1 cellular context compared by ENCODE assay signal in the genomic region with DNA sequence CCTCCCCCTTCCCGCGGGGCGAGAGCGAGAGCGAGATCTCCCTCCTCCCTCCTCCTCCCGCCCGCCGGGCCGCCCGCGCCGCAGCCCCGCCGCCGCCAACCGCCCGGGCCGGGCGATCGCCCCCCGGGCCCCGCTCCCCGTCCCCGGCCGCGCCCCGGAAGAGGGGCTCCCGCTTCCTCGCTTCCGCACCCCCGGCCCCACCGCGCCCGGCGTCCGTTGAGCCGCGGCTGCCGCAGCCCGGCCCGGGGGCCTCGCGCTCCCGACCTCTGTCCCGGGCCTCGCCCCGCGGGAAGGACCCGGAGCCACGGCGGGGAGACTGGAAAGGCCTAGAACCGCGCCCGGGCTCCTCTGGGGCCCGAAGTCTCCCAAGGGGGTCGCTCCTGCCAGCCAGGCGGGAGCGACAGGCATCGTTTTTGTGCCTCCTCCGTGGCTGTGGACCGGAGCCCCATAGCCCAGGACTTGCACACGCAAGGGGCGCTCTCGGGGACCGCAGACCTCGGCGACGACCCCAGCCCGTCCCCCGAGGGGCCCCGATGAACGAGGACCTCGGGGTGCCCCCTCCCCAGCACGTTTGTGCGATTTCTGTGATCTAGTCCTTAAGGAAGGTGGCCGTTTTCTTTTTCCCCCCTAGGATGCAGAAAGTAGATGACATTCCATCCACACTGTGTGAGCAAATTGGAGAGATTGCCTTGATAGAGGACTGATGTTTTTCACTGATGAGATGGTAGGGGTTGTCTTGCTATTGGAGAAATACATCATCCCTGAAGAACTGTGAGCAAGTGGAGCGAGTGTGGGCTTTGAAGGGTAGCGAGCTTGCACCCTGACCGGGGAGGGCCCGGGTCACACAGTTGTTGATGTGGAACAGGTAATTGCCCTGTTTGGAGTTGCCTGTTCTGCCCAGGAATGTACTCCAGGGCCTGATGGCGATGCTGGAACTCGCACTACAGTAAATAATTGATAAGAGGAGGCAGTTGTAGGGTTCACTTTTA.
A peak's percentile ranks its signal among the peaks of the same experiment; 100 is the strongest.
TF ChIP-seq lines count a peak whose summit lies in the region.

No MANE protein-coding gene starts in this region.

TF ChIP-seq in HepG2, 621 proteins besides CTCF, POLR2A, EP300 and RAD21 (continued from another document and continues in another):
- TF ChIP-seq, protein P1, sequence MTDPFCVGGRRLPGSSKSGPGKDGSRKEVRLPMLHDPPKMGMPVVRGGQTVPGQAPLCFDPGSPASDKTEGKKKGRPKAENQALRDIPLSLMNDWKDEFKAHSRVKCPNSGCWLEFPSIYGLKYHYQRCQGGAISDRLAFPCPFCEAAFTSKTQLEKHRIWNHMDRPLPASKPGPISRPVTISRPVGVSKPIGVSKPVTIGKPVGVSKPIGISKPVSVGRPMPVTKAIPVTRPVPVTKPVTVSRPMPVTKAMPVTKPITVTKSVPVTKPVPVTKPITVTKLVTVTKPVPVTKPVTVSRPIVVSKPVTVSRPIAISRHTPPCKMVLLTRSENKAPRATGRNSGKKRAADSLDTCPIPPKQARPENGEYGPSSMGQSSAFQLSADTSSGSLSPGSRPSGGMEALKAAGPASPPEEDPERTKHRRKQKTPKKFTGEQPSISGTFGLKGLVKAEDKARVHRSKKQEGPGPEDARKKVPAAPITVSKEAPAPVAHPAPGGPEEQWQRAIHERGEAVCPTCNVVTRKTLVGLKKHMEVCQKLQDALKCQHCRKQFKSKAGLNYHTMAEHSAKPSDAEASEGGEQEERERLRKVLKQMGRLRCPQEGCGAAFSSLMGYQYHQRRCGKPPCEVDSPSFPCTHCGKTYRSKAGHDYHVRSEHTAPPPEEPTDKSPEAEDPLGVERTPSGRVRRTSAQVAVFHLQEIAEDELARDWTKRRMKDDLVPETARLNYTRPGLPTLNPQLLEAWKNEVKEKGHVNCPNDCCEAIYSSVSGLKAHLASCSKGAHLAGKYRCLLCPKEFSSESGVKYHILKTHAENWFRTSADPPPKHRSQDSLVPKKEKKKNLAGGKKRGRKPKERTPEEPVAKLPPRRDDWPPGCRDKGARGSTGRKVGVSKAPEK (CRISPR knock-in tag; IDR thresholded peaks at IDR 0.05; ENCODE audit: borderline replicate concordance): no peak
- TF ChIP-seq ZSCAN20 (CRISPR knock-in tag; IDR thresholded peaks at IDR 0.05; ENCODE audit: borderline replicate concordance) (no peak; the same call in 1 of the 2 replicates), ZNF687 (CRISPR knock-in tag; IDR thresholded peaks at IDR 0.05) (peak; percentile 56), DPF2 (CRISPR knock-in tag; IDR thresholded peaks at IDR 0.05; ENCODE audit: borderline replicate concordance, low read depth) (no peak), ZBTB7B (CRISPR knock-in tag; IDR thresholded peaks at IDR 0.05) (peak; percentile 55; the same call in 1 of the 2 replicates), ZFAT (CRISPR knock-in tag; conservative IDR thresholded peaks at IDR 0.05) (0 out of 2 replicates have a peak, but pooled peaks have one; percentile 63), ZBTB2 (CRISPR knock-in tag; IDR thresholded peaks at IDR 0.05; ENCODE audit: low read depth) (peak; percentile 75), NFIB (CRISPR knock-in tag; IDR thresholded peaks at IDR 0.05; ENCODE audit: borderline replicate concordance) (no peak), FOSL1 (CRISPR knock-in tag; IDR thresholded peaks at IDR 0.05; ENCODE audit: borderline replicate concordance) (no peak), JDP2 (CRISPR knock-in tag; IDR thresholded peaks at IDR 0.05; ENCODE audit: borderline replicate concordance) (no peak; the same call in 1 of the 2 replicates), NFE2L2 (IDR thresholded peaks at IDR 0.05; ENCODE audit: low read length) (no peak), ZNF552 (CRISPR knock-in tag; IDR thresholded peaks at IDR 0.05; ENCODE audit: borderline replicate concordance) (peak; percentile 39; the same call in 1 of the 2 replicates), ZNF24 (IDR thresholded peaks at IDR 0.05) (0 out of 2 replicates have a peak, but pooled peaks have one; percentile 59), PCBP1 (IDR thresholded peaks at IDR 0.05; ENCODE audit: borderline replicate concordance, low read depth, low read length) (no peak), NR2F2 (IDR thresholded peaks at IDR 0.05; ENCODE audit: borderline replicate concordance, low read depth) (no peak), YEATS2 (CRISPR knock-in tag; IDR thresholded peaks at IDR 0.05; ENCODE audit: borderline replicate concordance) (no peak), ZNF761 (CRISPR knock-in tag; conservative IDR thresholded peaks at IDR 0.05) (no peak), SETDB1 (CRISPR knock-in tag; IDR thresholded peaks at IDR 0.05; ENCODE audit: borderline replicate concordance) (no peak), ZNF563 (CRISPR knock-in tag; IDR thresholded peaks at IDR 0.05) (peak; percentile 29; the same call in 1 of the 2 replicates), MTF2 (CRISPR knock-in tag; IDR thresholded peaks at IDR 0.05; ENCODE audit: borderline replicate concordance) (0 out of 2 replicates have a peak, but pooled peaks have one; percentile 47), PRMT3 (CRISPR knock-in tag; IDR thresholded peaks at IDR 0.05; ENCODE audit: borderline replicate concordance, low read depth) (peak; percentile 85), NCOA5 (CRISPR knock-in tag; IDR thresholded peaks at IDR 0.05) (no peak), HNRNPUL1 (IDR thresholded peaks at IDR 0.05; ENCODE audit: low read depth, low read length) (no peak), UBTF (CRISPR knock-in tag; IDR thresholded peaks at IDR 0.05) (peak; percentile 13; the same call in 1 of the 2 replicates), U2AF1 (optimal IDR thresholded peaks at IDR 0.05; ENCODE audit: low read depth, low read length) (no peak), SOX13 (IDR thresholded peaks at IDR 0.05) (no peak), SOX13 (CRISPR knock-in tag; conservative IDR thresholded peaks at IDR 0.05 in 1 of 2, IDR thresholded peaks at IDR 0.05 in 1 of 2) (0 out of 4 replicates have a peak, but pooled peaks of 1 of the 2 experiments have one; percentile 10), ONECUT2 (CRISPR knock-in tag; IDR thresholded peaks at IDR 0.05) (no peak), MBD4 (IDR thresholded peaks at IDR 0.05; ENCODE audit: borderline replicate concordance, low read length) (no peak), ZNF816 (CRISPR knock-in tag; IDR thresholded peaks at IDR 0.05; ENCODE audit: borderline replicate concordance) (no peak), ZNF264 (CRISPR knock-in tag; IDR thresholded peaks at IDR 0.05) (0 out of 2 replicates have a peak, but pooled peaks have one; percentile 29), RBM39 (IDR thresholded peaks at IDR 0.05; ENCODE audit: low read depth, low read length, poor library complexity, severe bottlenecking) (no peak)
- TF ChIP-seq, protein P2, sequence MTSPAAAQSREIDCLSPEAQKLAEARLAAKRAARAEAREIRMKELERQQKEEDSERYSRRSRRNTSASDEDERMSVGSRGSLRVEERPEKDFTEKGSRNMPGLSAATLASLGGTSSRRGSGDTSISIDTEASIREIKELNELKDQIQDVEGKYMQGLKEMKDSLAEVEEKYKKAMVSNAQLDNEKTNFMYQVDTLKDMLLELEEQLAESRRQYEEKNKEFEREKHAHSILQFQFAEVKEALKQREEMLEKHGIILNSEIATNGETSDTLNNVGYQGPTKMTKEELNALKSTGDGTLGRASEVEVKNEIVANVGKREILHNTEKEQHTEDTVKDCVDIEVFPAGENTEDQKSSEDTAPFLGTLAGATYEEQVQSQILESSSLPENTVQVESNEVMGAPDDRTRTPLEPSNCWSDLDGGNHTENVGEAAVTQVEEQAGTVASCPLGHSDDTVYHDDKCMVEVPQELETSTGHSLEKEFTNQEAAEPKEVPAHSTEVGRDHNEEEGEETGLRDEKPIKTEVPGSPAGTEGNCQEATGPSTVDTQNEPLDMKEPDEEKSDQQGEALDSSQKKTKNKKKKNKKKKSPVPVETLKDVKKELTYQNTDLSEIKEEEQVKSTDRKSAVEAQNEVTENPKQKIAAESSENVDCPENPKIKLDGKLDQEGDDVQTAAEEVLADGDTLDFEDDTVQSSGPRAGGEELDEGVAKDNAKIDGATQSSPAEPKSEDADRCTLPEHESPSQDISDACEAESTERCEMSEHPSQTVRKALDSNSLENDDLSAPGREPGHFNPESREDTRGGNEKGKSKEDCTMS (CRISPR knock-in tag; conservative IDR thresholded peaks at IDR 0.05): no peak
- TF ChIP-seq, protein P3, sequence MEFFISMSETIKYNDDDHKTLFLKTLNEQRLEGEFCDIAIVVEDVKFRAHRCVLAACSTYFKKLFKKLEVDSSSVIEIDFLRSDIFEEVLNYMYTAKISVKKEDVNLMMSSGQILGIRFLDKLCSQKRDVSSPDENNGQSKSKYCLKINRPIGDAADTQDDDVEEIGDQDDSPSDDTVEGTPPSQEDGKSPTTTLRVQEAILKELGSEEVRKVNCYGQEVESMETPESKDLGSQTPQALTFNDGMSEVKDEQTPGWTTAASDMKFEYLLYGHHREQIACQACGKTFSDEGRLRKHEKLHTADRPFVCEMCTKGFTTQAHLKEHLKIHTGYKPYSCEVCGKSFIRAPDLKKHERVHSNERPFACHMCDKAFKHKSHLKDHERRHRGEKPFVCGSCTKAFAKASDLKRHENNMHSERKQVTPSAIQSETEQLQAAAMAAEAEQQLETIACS (CRISPR knock-in tag; IDR thresholded peaks at IDR 0.05): 0 out of 2 replicates have a peak, but pooled peaks have one; percentile 34
- TF ChIP-seq, protein P4, sequence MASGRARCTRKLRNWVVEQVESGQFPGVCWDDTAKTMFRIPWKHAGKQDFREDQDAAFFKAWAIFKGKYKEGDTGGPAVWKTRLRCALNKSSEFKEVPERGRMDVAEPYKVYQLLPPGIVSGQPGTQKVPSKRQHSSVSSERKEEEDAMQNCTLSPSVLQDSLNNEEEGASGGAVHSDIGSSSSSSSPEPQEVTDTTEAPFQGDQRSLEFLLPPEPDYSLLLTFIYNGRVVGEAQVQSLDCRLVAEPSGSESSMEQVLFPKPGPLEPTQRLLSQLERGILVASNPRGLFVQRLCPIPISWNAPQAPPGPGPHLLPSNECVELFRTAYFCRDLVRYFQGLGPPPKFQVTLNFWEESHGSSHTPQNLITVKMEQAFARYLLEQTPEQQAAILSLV (CRISPR knock-in tag; IDR thresholded peaks at IDR 0.05; ENCODE audit: borderline replicate concordance): no peak
